In genomic region chr2:84393829-84394228, GRCh38 we compare ENCODE assay signal across 21 cellular contexts.
"Had no signal": no experiment of that assay in that cellular context is flagged by ENCODE, and none has a peak within 500 bp of the region (broad histone marks: within the 10 kb centered on the region; RNA-seq: fewer than 3 reads in every experiment).

No MANE protein-coding gene starts in this region.

- H3K36me3 ChIP-seq: gastroesophageal sphincter, heart left ventricle, prostate gland, suprapubic skin, transverse colon, vagina had no signal

- H3K4me3 ChIP-seq: gastroesophageal sphincter, heart left ventricle, neural progenitor cell, prostate gland, suprapubic skin, transverse colon, vagina had no signal

- H3K4me1 ChIP-seq: gastroesophageal sphincter, heart left ventricle, neural progenitor cell, prostate gland, suprapubic skin, transverse colon, vagina had no signal

- ATAC-seq: activated CD8-positive, alpha-beta T cell treated with anti-CD3 and anti-CD28 coated beads for 36 hours; activated T-helper 17 cell treated with anti-CD3 and anti-CD28 coated beads, Interleukin-2, amount 50 U/mL, for 72 hours; gastroesophageal sphincter; heart left ventricle; left cardiac atrium; naive thymus-derived CD4-positive, alpha-beta T cell; right cardiac atrium; stimulated activated naive CD8-positive, alpha-beta T cell treated with anti-CD3 and anti-CD28 coated beads, Interleukin-15, amount 100 ng/mL, for 72 hours had no signal

- DNase-seq: activated CD4-positive, alpha-beta T cell treated with anti-CD3 and anti-CD28 coated beads for 48 hours; activated CD4-positive, CD25-positive, alpha-beta regulatory T cell; activated CD8-positive, alpha-beta T cell treated with anti-CD3 and anti-CD28 coated beads for 36 hours; activated naive CD4-positive, alpha-beta T cell; activated naive CD8-positive, alpha-beta T cell treated with anti-CD3 and anti-CD28 coated beads for 36 hours; activated T-cell treated with anti-CD3 and anti-CD28 coated beads, Interleukin-2, amount 50 U/mL, for 1 hour; anterior cingulate cortex; cortex of kidney; heart left ventricle; left cardiac atrium; naive thymus-derived CD4-positive, alpha-beta T cell; right cardiac atrium; stimulated activated naive CD8-positive, alpha-beta T cell treated with anti-CD3 and anti-CD28 coated beads, Interleukin-15, amount 100 ng/mL, for 72 hours; T1000; transverse colon had no signal

- H3K9me3 ChIP-seq: gastroesophageal sphincter, heart left ventricle, prostate gland, suprapubic skin, transverse colon, vagina had no signal

- H3K9ac ChIP-seq: neural progenitor cell had no signal

- H3K27me3 ChIP-seq: neural progenitor cell, suprapubic skin, transverse colon, vagina had no signal
